ENCODE assay signal across 22 cellular contexts in the genomic region with DNA sequence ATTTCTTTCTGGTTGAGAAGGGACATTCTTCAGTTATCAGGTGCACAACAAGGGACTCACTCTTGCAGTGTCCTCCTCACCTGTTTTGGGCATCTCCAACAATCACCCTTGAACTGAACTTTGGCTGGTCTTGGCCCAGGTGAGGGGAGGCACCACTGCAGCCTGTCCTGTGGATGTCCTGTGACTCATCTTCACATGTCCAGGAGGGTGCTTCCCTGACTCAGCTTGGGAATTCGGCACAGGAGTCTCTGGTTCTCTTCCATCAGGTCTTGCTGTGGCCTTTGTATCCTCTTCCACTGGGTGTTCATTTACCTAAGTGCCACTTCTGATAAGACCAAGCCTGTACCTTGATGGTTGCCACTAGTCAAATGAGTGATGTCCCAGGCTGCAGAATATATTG.
A peak's percentile ranks its signal among the peaks of the same experiment; 100 is the strongest.
DNase-seq lines count a peak whose midpoint lies in the region; ATAC-seq and TF ChIP-seq lines count a peak whose summit lies in the region.
"Had no signal": no experiment of that assay in that cellular context is flagged by ENCODE, and none has a peak within 500 bp of the region (broad histone marks: within the 10 kb centered on the region; RNA-seq: fewer than 3 reads in every experiment).

No MANE protein-coding gene starts in this region.

- 83 to 88% methylated on average over 1 of the region's 1 CpG for WGBS in aorta, 2 donors

- H3K4me3 ChIP-seq in aorta (ENCODE audit: low read length in 2 of 2) (no peak overlapping the region), right atrium auricular region (no peak overlapping the region)
- H3K4me3 ChIP-seq: A549, BLaER1, GM12878 had no signal

- ATAC-seq in foreskin keratinocyte (peak; percentile 25), aorta (ENCODE audit: low FRiP score) (no peak), HG03521 (IDR thresholded peaks at IDR 0.05; ENCODE audit: unreplicated experiment) (no peak)
- ATAC-seq: A549, GM12878 had no signal

- H3K9me3 ChIP-seq in aorta (ENCODE audit: control insufficient read depth, low read length) (no peaks in the 10 kb centered on the region), right atrium auricular region (peaks cover 0 to 5% of the 10 kb centered on the region in 2 donors)
- H3K9me3 ChIP-seq: BE2C had no signal

- H3K27ac ChIP-seq in foreskin keratinocyte, result no peak overlapping the region
- H3K27ac ChIP-seq in aorta (ENCODE audit: low read depth in 1 of 2, low read length in 2 of 2), result no peak overlapping the region
- no peak overlapping the region for H3K27ac ChIP-seq in right atrium auricular region
- H3K27ac ChIP-seq: 22Rv1, A549, BLaER1 had no signal

- DNase-seq in AG20443 (ENCODE audit: low spot score), result peak; percentile 4
- no peak for DNase-seq in foreskin keratinocyte
- peak; percentile 1 for DNase-seq in kidney tubule cell (ENCODE audit: low spot score)
- DNase-seq in aorta, result no peak
- DNase-seq in right atrium auricular region (ENCODE audit: low spot score), result no peak
- DNase-seq: BE2C; C1 segment of cervical spinal cord; CD4-positive, alpha-beta memory T cell; CD4-positive, CD25-positive, alpha-beta regulatory T cell; CD8-positive, alpha-beta memory T cell; COR-L47; DMS 273 treated with DMSO at 0.1 percent for 48 hours; DMS153; DMS53; DND-41; EL; GDM1 had no signal

- H3K36me3 ChIP-seq in aorta (ENCODE audit: control insufficient read depth in 1 of 2, insufficient read depth in 2 of 2, low read length in 1 of 2) (no peaks in the 10 kb centered on the region), right atrium auricular region (no peaks in the 10 kb centered on the region)
- H3K36me3 ChIP-seq: BE2C had no signal

- intact Hi-C loops in aorta (cut with DNase I), result no loop called here

- no peak for TF ChIP-seq CTCF in foreskin keratinocyte (conservative IDR thresholded peaks at IDR 0.05)
- no peak for TF ChIP-seq CTCF in right atrium auricular region (IDR thresholded peaks at IDR 0.05)

- no peaks in the 10 kb centered on the region for H3K27me3 ChIP-seq in foreskin keratinocyte
- no peaks in the 10 kb centered on the region for H3K27me3 ChIP-seq in aorta (ENCODE audit: control insufficient read depth in 1 of 2, insufficient read depth in 2 of 2, low read length in 1 of 2)
- H3K27me3 ChIP-seq in right atrium auricular region, result no peaks in the 10 kb centered on the region
- H3K27me3 ChIP-seq: BE2C, BLaER1 had no signal

- no peaks in the 10 kb centered on the region for H3K4me1 ChIP-seq in foreskin keratinocyte
- no peaks in the 10 kb centered on the region for H3K4me1 ChIP-seq in aorta (ENCODE audit: control insufficient read depth in 1 of 2, insufficient read depth in 2 of 2, low read length in 2 of 2)
- no peaks in the 10 kb centered on the region for H3K4me1 ChIP-seq in right atrium auricular region
- H3K4me1 ChIP-seq: A549, BE2C had no signal

Comparison
In these comparisons a context has a peak if more than half of its experiments do, and no peak if none do; other contexts are left out.
1. DNase-seq: peak in AG20443 (single experiment) and kidney tubule cell (single experiment); none in foreskin keratinocyte (0 of 2), aorta (0 of 2) and right atrium auricular region (single experiment).